8 cellular contexts compared by ENCODE assay signal in genomic region chr11:122656073-122656630, GRCh38. TPM values are rescaled to one million over a fixed set of nuclear protein-coding genes. Genes with fewer than 3 reads are reported as not detected.
A peak's percentile ranks its signal among the peaks of the same experiment; 100 is the strongest.
DNase-seq lines count a peak whose midpoint lies in the region; ATAC-seq, FAIRE-seq and TF ChIP-seq lines count a peak whose summit lies in the region.

No MANE protein-coding gene starts in this region.

- H3K4me2 ChIP-seq in A549 (peak overlapping the region; percentile 77), parathyroid adenoma (ENCODE audit: low read length) (peak overlapping the region; percentile 64)

- H3K27me3 ChIP-seq in cardiac muscle cell (peaks cover 45% of the 10 kb centered on the region), parathyroid adenoma (ENCODE audit: control insufficient read depth, insufficient read depth, low read length) (no peaks in the 10 kb centered on the region)

- H3K79me2 ChIP-seq in parathyroid adenoma: no peaks in the 10 kb centered on the region

- DNase-seq in A549 (ENCODE audit: low read depth in 1 of 2, low spot score in 1 of 2) (peak; percentile 53 to 56), RWPE1 (ENCODE audit: low spot score) (peak; percentile 64), cardiac muscle cell (ENCODE audit: low read depth in 1 of 2, low spot score in 1 of 2) (peak; percentile 63 to 74), D721Med (ENCODE audit: insufficient read length, low spot score) (no peak)
- peak; percentile 60 for DNase-seq in activated naive CD4-positive, alpha-beta T cell treated with anti-CD3 and anti-CD28 coated beads, Interleukin-2, amount 50 U/mL, for 16 hours

- CTCF ChIA-PET in A549 (lab: Yijun Ruan, JAX): interaction anchor here (0.8 to 3.0 kb wide), 13 partner anchors 8 to 125 kb away, joined by 3 to 14 read pairs (median 5); no protein-coding TSS in a partner anchor
- CTCF ChIA-PET in RWPE1 (lab: Yijun Ruan, JAX): interaction anchor here (0.6 to 1.5 kb wide), 13 partner anchors 8 to 713 kb away, joined by 3 to 7 read pairs (median 4); no protein-coding TSS in a partner anchor

- no peak overlapping the region for H3K9ac ChIP-seq in parathyroid adenoma

- POLR2A ChIA-PET in A549 (lab: Yijun Ruan, JAX): interaction anchor here (0.7 to 2.9 kb wide), 15 partner anchors 8 to 406 kb away, joined by 3 to 42 read pairs (median 4); partner anchors contain the start of gene HSPA8
- POLR2A ChIA-PET in RWPE1 (lab: Yijun Ruan, JAX; ENCODE audit: low non-redundant PET): no interaction called here

- H3K4me3 ChIP-seq in A549 (peak overlapping the region; percentile 77), cardiac muscle cell (peak overlapping the region; percentile 74), parathyroid adenoma (ENCODE audit: low read depth, low read length) (peak overlapping the region; percentile 68)

- no peaks in the 10 kb centered on the region for H3K9me3 ChIP-seq in A549
- H3K9me3 ChIP-seq in cardiac muscle cell (ENCODE audit: low read depth): no peaks in the 10 kb centered on the region
- H3K9me3 ChIP-seq in parathyroid adenoma (ENCODE audit: control insufficient read depth, low read length): no peaks in the 10 kb centered on the region

- peak; percentile 79 to 86 for ATAC-seq in A549
- peak; percentile 53 for ATAC-seq in GM18909 (IDR thresholded peaks at IDR 0.05; ENCODE audit: poor library complexity, unreplicated experiment)
- peak; percentile 48 for ATAC-seq in HG03159 (IDR thresholded peaks at IDR 0.05; ENCODE audit: unreplicated experiment)

- TF ChIP-seq POLR2A in A549 (IDR thresholded peaks at IDR 0.05; ENCODE audit: low read length): no peak

- TF ChIP-seq RAD21 in A549 (conservative IDR thresholded peaks at IDR 0.05 in 1 of 2, IDR thresholded peaks at IDR 0.05 in 1 of 2): no peak

- H2AFZ ChIP-seq in parathyroid adenoma: peak overlapping the region; percentile 70

- no peak for TF ChIP-seq CTCF in A549 (IDR thresholded peaks at IDR 0.05)
- no peak for TF ChIP-seq CTCF in RWPE1 (conservative IDR thresholded peaks at IDR 0.05; ENCODE audit: low read depth)
- no peak for TF ChIP-seq CTCF in cardiac muscle cell (IDR thresholded peaks at IDR 0.05; ENCODE audit: low read depth, low read length)
- TF ChIP-seq CTCF in parathyroid adenoma (IDR thresholded peaks at IDR 0.05): no peak
- no peak for TF ChIP-seq CTCF in D721Med (IDR thresholded peaks at IDR 0.05; ENCODE audit: insufficient read depth, missing control alignments)

- WGBS in A549 (ENCODE audit: missing lambda C conversion rate): 5% methylated on average over 8 of the region's 66 CpGs

- no peak for TF ChIP-seq EP300 in A549 (IDR thresholded peaks at IDR 0.05)

- H3K4me1 ChIP-seq in A549 (peaks cover 56% of the 10 kb centered on the region), cardiac muscle cell (ENCODE audit: low read depth) (peaks cover 13% of the 10 kb centered on the region), parathyroid adenoma (no peaks in the 10 kb centered on the region)

- H3K27ac ChIP-seq in A549: peak overlapping the region; percentile 91 to 99
- peak overlapping the region; percentile 90 for H3K27ac ChIP-seq in RWPE1
- no peak overlapping the region for H3K27ac ChIP-seq in cardiac muscle cell
- H3K27ac ChIP-seq in parathyroid adenoma: peak overlapping the region; percentile 65

- H3K36me3 ChIP-seq in cardiac muscle cell (no peaks in the 10 kb centered on the region), parathyroid adenoma (ENCODE audit: control insufficient read depth, insufficient read depth, low read length) (no peaks in the 10 kb centered on the region)

- FAIRE-seq in A549 (lab: Jason Lieb, UNC) (no peak), D721Med (lab: Jason Lieb, UNC) (no peak)

TF ChIP-seq in A549, 52 proteins besides CTCF, POLR2A, EP300 and RAD21:
- TF ChIP-seq MAX (IDR thresholded peaks at IDR 0.05) (peak; percentile 42; the same call in 1 of the 2 replicates), CEBPB (IDR thresholded peaks at IDR 0.05) (no peak), PHF8 (IDR thresholded peaks at IDR 0.05; ENCODE audit: borderline replicate concordance, low read depth) (peak; percentile 26; the same call in 1 of the 2 replicates), KDM5A (IDR thresholded peaks at IDR 0.05) (0 out of 2 replicates have a peak, but pooled peaks have one; percentile 29)

RNA-seq across cellular contexts. Expression of gene UBASH3B, which starts 0.6 kb away (rescaled TPM):
- polyA plus RNA-seq in A549 (2011; rRNA removed): 43.0 and 52.2 TPM in 2 replicates
- polyA plus RNA-seq in A549 (2012; cell fraction: cytosol; rRNA removed): 22.4 and 29.5 TPM in 2 replicates
- polyA plus RNA-seq in A549 (2012; cell fraction: nucleus; rRNA removed): 25.3 and 30.1 TPM in 2 replicates
- polyA plus RNA-seq in A549 (2017; fragmentation: RNase III; extraction: RNeasy Plus Mini Kit Qiagen cat#74134 plus additional on column Dnase treatment): 26.8 to 33.4 TPM (median 32.5 TPM) in 3 replicates
- polyA minus RNA-seq in A549 (2011; rRNA and poly(A)+ RNA removed): 215 and 227 TPM in 2 replicates
- 0.32 and 2.7 TPM in 2 replicates for total RNA-seq in cardiac muscle cell
- 1.5 TPM in 1 of 2 replicates, not detected in the other for polyA plus RNA-seq in cardiac muscle cell
